15 cellular contexts compared by ENCODE assay signal in genomic region chrX:143854006-143854405, GRCh38. TPM values are rescaled to one million over a fixed set of nuclear protein-coding genes. Genes with fewer than 3 reads are reported as not detected.
DNase-seq lines count a peak whose midpoint lies in the region; TF ChIP-seq lines count a peak whose summit lies in the region.
"Had no signal": no experiment of that assay in that cellular context is flagged by ENCODE, and none has a peak within 500 bp of the region (broad histone marks: within the 10 kb centered on the region; RNA-seq: fewer than 3 reads in every experiment).

No MANE protein-coding gene starts in this region.

- TF ChIP-seq CTCF in BJ (IDR thresholded peaks at IDR 0.05; ENCODE audit: insufficient read depth, low read depth, low read length) = no peak
- no peak for TF ChIP-seq CTCF in astrocyte of the cerebellum (IDR thresholded peaks at IDR 0.05; ENCODE audit: low read depth, low read length, missing control alignments)
- no peak for TF ChIP-seq CTCF in kidney epithelial cell (IDR thresholded peaks at IDR 0.05; ENCODE audit: insufficient read depth, low read length, poor library complexity, severe bottlenecking)
- TF ChIP-seq CTCF in neural progenitor cell (IDR thresholded peaks at IDR 0.05) = no peak

- in situ Hi-C loops in astrocyte of the cerebellum (cut with HindIII; ENCODE audit: low sequenced_read_pairs) = no loop called here

- no peaks in the 10 kb centered on the region for H3K4me1 ChIP-seq in neural progenitor cell

- no peaks in the 10 kb centered on the region for H4K20me1 ChIP-seq in neural progenitor cell (ENCODE audit: low read depth)

- no peaks in the 10 kb centered on the region for H3K27me3 Mint-ChIP-seq in neural progenitor cell (ENCODE audit: insufficient read depth, low read depth)
- H3K27me3 Mint-ChIP-seq: activated CD4-positive, alpha-beta T cell treated with anti-CD3 and anti-CD28 coated beads for 36 hours; activated T-helper 17 cell treated with anti-CD3 and anti-CD28 coated beads, Interleukin-2, amount 50 U/mL, for 72 hours had no signal

- peak; percentile 6 for DNase-seq in BJ (ENCODE audit: low read depth)
- peak; percentile 13 for DNase-seq in NCI-H460 (ENCODE audit: extremely low read depth, low read depth)
- DNase-seq in astrocyte of the cerebellum (ENCODE audit: low read depth) = peak; percentile 8
- peak; percentile 5 for DNase-seq in kidney epithelial cell (ENCODE audit: low read depth)
- DNase-seq in dedifferentiated amniotic fluid mesenchymal stem cell (ENCODE audit: extremely low spot score) = no peak
- no peak for DNase-seq in NK-92 treated with Interleukin-12 subunit alpha and Interleukin-12 subunit beta, amount 100 ng/mL, for 24 hours (lab: John Stamatoyannopoulos, UW)
- DNase-seq in neural progenitor cell (ENCODE audit: low spot score) = no peak
- DNase-seq in NCI-H748 treated with DMSO at 0.1 percent for 48 hours (lab: John Stamatoyannopoulos, UW) = no peak
- DNase-seq: activated CD4-positive, alpha-beta T cell treated with anti-CD3 and anti-CD28 coated beads for 36 hours; caudate nucleus; NCI-H1048; NCI-H226; occipital lobe had no signal

- H3K27ac Mint-ChIP-seq in neural progenitor cell = no peak overlapping the region
- H3K27ac Mint-ChIP-seq: activated CD4-positive, alpha-beta T cell treated with anti-CD3 and anti-CD28 coated beads for 36 hours; activated T-helper 17 cell treated with anti-CD3 and anti-CD28 coated beads, Interleukin-2, amount 50 U/mL, for 72 hours had no signal

- POLR2A ChIA-PET in BJ (lab: Charles Lee) = no interaction called here

- H3K36me3 ChIP-seq in BJ (ENCODE audit: control insufficient read depth, insufficient read depth, low read length) = no peaks in the 10 kb centered on the region
- no peaks in the 10 kb centered on the region for H3K36me3 ChIP-seq in kidney epithelial cell (ENCODE audit: control insufficient read depth, insufficient read depth, low read length)
- H3K36me3 ChIP-seq in neural progenitor cell = peaks cover 3% of the 10 kb centered on the region

- no peak overlapping the region for H3K4me2 ChIP-seq in neural progenitor cell

- no peaks in the 10 kb centered on the region for H3K4me1 Mint-ChIP-seq in neural progenitor cell
- H3K4me1 Mint-ChIP-seq: activated CD4-positive, alpha-beta T cell treated with anti-CD3 and anti-CD28 coated beads for 36 hours; activated T-helper 17 cell treated with anti-CD3 and anti-CD28 coated beads, Interleukin-2, amount 50 U/mL, for 72 hours had no signal

- H3K36me3 Mint-ChIP-seq in neural progenitor cell = no peaks in the 10 kb centered on the region

- no peaks in the 10 kb centered on the region for H3K79me2 ChIP-seq in neural progenitor cell (ENCODE audit: low read depth)

- H3K4me3 ChIP-seq in BJ (ENCODE audit: low read depth, low read length) (no peak overlapping the region), astrocyte of the cerebellum (ENCODE audit: low read depth, low read length) (no peak overlapping the region), kidney epithelial cell (ENCODE audit: low read depth, low read length) (no peak overlapping the region), neural progenitor cell (no peak overlapping the region)

- H2AFZ ChIP-seq in neural progenitor cell (replicated peaks) = no peak overlapping the region

- CTCF ChIA-PET in BJ (lab: Yijun Ruan, JAX) = no interaction called here

- no peaks in the 10 kb centered on the region for H3K9me3 ChIP-seq in neural progenitor cell (ENCODE audit: low read depth)

- no peaks in the 10 kb centered on the region for H3F3A ChIP-seq in neural progenitor cell (ENCODE audit: low read depth)

- H3K9ac ChIP-seq in neural progenitor cell = no peak overlapping the region

- H3K27me3 ChIP-seq in BJ (ENCODE audit: control insufficient read depth, insufficient read depth, low read length) (no peaks in the 10 kb centered on the region), kidney epithelial cell (ENCODE audit: control insufficient read depth, insufficient read depth, low read length) (no peaks in the 10 kb centered on the region), neural progenitor cell (no peaks in the 10 kb centered on the region)

- H3K9me3 Mint-ChIP-seq in neural progenitor cell = no peaks in the 10 kb centered on the region
- H3K9me3 Mint-ChIP-seq: activated T-helper 17 cell treated with anti-CD3 and anti-CD28 coated beads, Interleukin-2, amount 50 U/mL, for 72 hours had no signal

- H3K27ac ChIP-seq in neural progenitor cell = no peak overlapping the region

- no peak overlapping the region for H3K4me3 Mint-ChIP-seq in neural progenitor cell
- H3K4me3 Mint-ChIP-seq: activated CD4-positive, alpha-beta T cell treated with anti-CD3 and anti-CD28 coated beads for 36 hours; activated T-helper 17 cell treated with anti-CD3 and anti-CD28 coated beads, Interleukin-2, amount 50 U/mL, for 72 hours had no signal

RNA-seq across cellular contexts. Expression of gene UBE2NL, which starts 29.9 kb away (rescaled TPM):
- polyA plus RNA-seq in BJ (2011; rRNA removed) = not detected in 2 replicates
- not detected in 2 replicates for polyA minus RNA-seq in BJ (2011; rRNA and poly(A)+ RNA removed)
- not detected in 2 replicates for total RNA-seq in NCI-H460 (2014; rRNA removed; shearing (Covaris generic))
- not detected in 2 replicates for polyA plus RNA-seq in NCI-H460 (2014; cell fraction: nucleus; rRNA removed)
- total RNA-seq in kidney epithelial cell = not detected in 2 replicates
- total RNA-seq in neural progenitor cell (ENCODE audit: low replicate concordance) = not detected in 2 replicates
- total RNA-seq: activated CD4-positive, alpha-beta T cell treated with anti-CD3 and anti-CD28 coated beads for 36 hours; activated T-helper 17 cell treated with anti-CD3 and anti-CD28 coated beads, Interleukin-2, amount 50 U/mL, for 72 hours; lower leg skin; occipital lobe had no signal

Comparison
In these comparisons a context has a peak if more than half of its experiments do, and no peak if none do; other contexts are left out.
1. DNase-seq: peak in BJ (single experiment), NCI-H460 (single experiment), astrocyte of the cerebellum (single experiment) and kidney epithelial cell (single experiment); none in dedifferentiated amniotic fluid mesenchymal stem cell (single experiment), NK-92 treated with Interleukin-12 subunit alpha and Interleukin-12 subunit beta, amount 100 ng/mL, for 24 hours (single experiment), neural progenitor cell (single experiment) and NCI-H748 treated with DMSO at 0.1 percent for 48 hours (single experiment).